In genomic region chr6:144298167-144298671, GRCh38 we compare ENCODE assay signal across 18 cellular contexts. TPM values are rescaled to one million over a fixed set of nuclear protein-coding genes. Genes with fewer than 3 reads are reported as not detected.
DNase-seq lines count a peak whose midpoint lies in the region; ATAC-seq and TF ChIP-seq lines count a peak whose summit lies in the region.
"Had no signal": no experiment of that assay in that cellular context is flagged by ENCODE, and none has a peak within 500 bp of the region (broad histone marks: within the 10 kb centered on the region; RNA-seq: fewer than 3 reads in every experiment).

No MANE protein-coding gene starts in this region.

- H3K27ac Mint-ChIP-seq in Caco-2 (ENCODE audit: unreplicated experiment), result no peak overlapping the region
- no peak overlapping the region for H3K27ac Mint-ChIP-seq in activated CD8-positive, alpha-beta memory T cell treated with anti-CD3 and anti-CD28 coated beads, Interleukin-2, amount 10 ng/mL, durations not matched to agents 7 days and 5 days
- H3K27ac Mint-ChIP-seq: memory B cell had no signal

- no peak for TF ChIP-seq CTCF in Caco-2 (IDR thresholded peaks at IDR 0.05; ENCODE audit: insufficient read depth in 1 of 2, low read depth in 1 of 2, low read length in 1 of 2, severe bottlenecking in 1 of 2, unreplicated experiment in 1 of 2)
- TF ChIP-seq CTCF in left lung (IDR thresholded peaks at IDR 0.05), result no peak
- no peak for TF ChIP-seq CTCF in gastrocnemius medialis (IDR thresholded peaks at IDR 0.05 in 4 of 5, conservative IDR thresholded peaks at IDR 0.05 in 1 of 5)

- POLR2A ChIA-PET in Caco-2 (lab: Charles Lee), result no interaction called here

- no peaks in the 10 kb centered on the region for H3K27me3 Mint-ChIP-seq in Caco-2 (ENCODE audit: insufficient read depth, unreplicated experiment)
- peaks cover 2% of the 10 kb centered on the region for H3K27me3 Mint-ChIP-seq in activated CD8-positive, alpha-beta memory T cell treated with anti-CD3 and anti-CD28 coated beads, Interleukin-2, amount 10 ng/mL, durations not matched to agents 7 days and 5 days

- peaks cover 45% of the 10 kb centered on the region for H3K4me1 Mint-ChIP-seq in Caco-2 (ENCODE audit: low read depth, unreplicated experiment)
- H3K4me1 Mint-ChIP-seq in activated CD8-positive, alpha-beta memory T cell treated with anti-CD3 and anti-CD28 coated beads, Interleukin-2, amount 10 ng/mL, durations not matched to agents 7 days and 5 days, result peaks cover 18% of the 10 kb centered on the region
- H3K4me1 Mint-ChIP-seq: memory B cell had no signal

- no peaks in the 10 kb centered on the region for H3K27me3 ChIP-seq in Caco-2 (replicated peaks; ENCODE audit: control insufficient read depth, insufficient read depth, low read length)
- H3K27me3 ChIP-seq in left lung, result no peaks in the 10 kb centered on the region
- no peaks in the 10 kb centered on the region for H3K27me3 ChIP-seq in gastrocnemius medialis
- H3K27me3 ChIP-seq: foreskin keratinocyte had no signal

- H3K9me3 Mint-ChIP-seq in Caco-2 (ENCODE audit: unreplicated experiment), result peaks cover 12% of the 10 kb centered on the region
- H3K9me3 Mint-ChIP-seq in activated CD8-positive, alpha-beta memory T cell treated with anti-CD3 and anti-CD28 coated beads, Interleukin-2, amount 10 ng/mL, durations not matched to agents 7 days and 5 days (ENCODE audit: low read depth), result peaks cover 7% of the 10 kb centered on the region

- TF ChIP-seq POLR2A in gastrocnemius medialis (IDR thresholded peaks at IDR 0.05), result no peak

- H3K9me3 ChIP-seq in Caco-2 (no peaks in the 10 kb centered on the region), left lung (no peaks in the 10 kb centered on the region), gastrocnemius medialis (no peaks in the 10 kb centered on the region)

- H3K36me3 ChIP-seq in Caco-2 (ENCODE audit: control insufficient read depth, insufficient read depth, low read length), result peaks cover 4% of the 10 kb centered on the region
- peaks cover 0 to 16% of the 10 kb centered on the region in 2 donors for H3K36me3 ChIP-seq in left lung
- peaks cover 0 to 13% of the 10 kb centered on the region in 2 donors for H3K36me3 ChIP-seq in gastrocnemius medialis

- no TSS peak for BruUV-seq in Caco-2 (replicated peaks; lab: Mats Ljungman, UMichigan)

- peak overlapping the region; percentile 13 for H3K4me3 Mint-ChIP-seq in Caco-2 (ENCODE audit: unreplicated experiment)
- H3K4me3 Mint-ChIP-seq in activated CD8-positive, alpha-beta memory T cell treated with anti-CD3 and anti-CD28 coated beads, Interleukin-2, amount 10 ng/mL, durations not matched to agents 7 days and 5 days, result no peak overlapping the region
- H3K4me3 Mint-ChIP-seq: memory B cell had no signal

- CTCF ChIA-PET in Caco-2 (lab: Charles Lee), result no interaction called here
- CTCF ChIA-PET in activated CD8-positive, alpha-beta memory T cell treated with anti-CD3 and anti-CD28 coated beads, Interleukin-2, amount 10 ng/mL, durations not matched to agents 7 days and 5 days (lab: Charles Lee), result interaction anchor here (1.2 kb wide), 1 partner anchor 13 kb away, joined by 4 read pairs; no protein-coding TSS in a partner anchor

- H3K4me3 ChIP-seq in Caco-2 (ENCODE audit: low read depth, low read length), result peak overlapping the region; percentile 10; the same call in 1 of the 2 replicates
- no peak overlapping the region for H3K4me3 ChIP-seq in left lung
- no peak overlapping the region for H3K4me3 ChIP-seq in gastrocnemius medialis

- intact Hi-C loops in Caco-2 (cut with micrococcal nuclease; ENCODE audit: unreplicated experiment), result no loop called here
- intact Hi-C loops in left lung (cut with DNase I), result no loop called here
- intact Hi-C loops in gastrocnemius medialis (cut with DNase I; ENCODE audit: low total_unique reads), result no loop called here

- in situ Hi-C loops in gastrocnemius medialis (cut with MboI; ENCODE audit: low sequenced_read_pairs in 4 of 4), result no loop called here

- DNase-seq in Caco-2 (no peak), OCI-M1 (lab: John Stamatoyannopoulos, UW) (peak; percentile 13), left lung (no peak), gastrocnemius medialis (no peak), medulla oblongata (ENCODE audit: extremely low spot score) (no peak), nucleus accumbens (lab: John Stamatoyannopoulos, UW) (no peak)
- DNase-seq in activated CD8-positive, alpha-beta memory T cell treated with anti-CD3 and anti-CD28 coated beads, Interleukin-2, amount 10 ng/mL, durations not matched to agents 7 days and 5 days, result no peak
- DNase-seq: activated effector memory CD4-positive, alpha-beta T cell treated with anti-CD3 and anti-CD28 coated beads, Interleukin-2, amount 50 U/mL, for 16 hours; amygdala; cerebellar nuclear complex; COR-L47; foreskin keratinocyte; GF-D8; NCI-H2081; NCI-H524 treated with DMSO at 0.1 percent for 48 hours; stimulated activated CD4-positive, alpha-beta T cell treated with anti-CD3 and anti-CD28 coated beads, Interleukin-2, amount 100 ng/mL, for 24 hours had no signal

- H3K27ac ChIP-seq in left lung (peak overlapping the region in 1 of 2 donors; percentile 30), gastrocnemius medialis (peak overlapping the region; percentile 32 to 72 (median 70))
- H3K27ac ChIP-seq: foreskin keratinocyte had no signal

- H3K36me3 Mint-ChIP-seq in Caco-2 (ENCODE audit: insufficient read depth, unreplicated experiment), result peaks cover 58% of the 10 kb centered on the region
- H3K36me3 Mint-ChIP-seq in activated CD8-positive, alpha-beta memory T cell treated with anti-CD3 and anti-CD28 coated beads, Interleukin-2, amount 10 ng/mL, durations not matched to agents 7 days and 5 days, result peaks cover 43% of the 10 kb centered on the region

- peaks cover 71% of the 10 kb centered on the region for H3K4me1 ChIP-seq in Caco-2
- peaks cover 20 to 31% of the 10 kb centered on the region in 2 donors for H3K4me1 ChIP-seq in left lung
- peaks cover 35 to 41% of the 10 kb centered on the region in 2 donors for H3K4me1 ChIP-seq in gastrocnemius medialis

- ATAC-seq in left lung (peak; percentile 60), gastrocnemius medialis (peak in 1 of 2 donors; percentile 35), HG03135 (IDR thresholded peaks at IDR 0.05; ENCODE audit: unreplicated experiment) (no peak)
- ATAC-seq in activated CD8-positive, alpha-beta memory T cell treated with anti-CD3 and anti-CD28 coated beads, Interleukin-2, amount 10 ng/mL, durations not matched to agents 7 days and 5 days, result no peak
- ATAC-seq: foreskin keratinocyte had no signal

RNA-seq across cellular contexts. Expression of gene UTRN, which starts 13.1 kb away (rescaled TPM):
- 216 and 233 TPM in 2 replicates for total RNA-seq in Caco-2 (2022)
- total RNA-seq in left lung, result 100 to 1,000 TPM; 238 to 253 TPM
- total RNA-seq in gastrocnemius medialis, result 10 to 100 TPM; 24.1 to 66.3 (median 40.1) TPM
- 100 to 1,000 TPM; 102 to 195 TPM for total RNA-seq in activated CD8-positive, alpha-beta memory T cell treated with anti-CD3 and anti-CD28 coated beads, Interleukin-2, amount 10 ng/mL, durations not matched to agents 7 days and 5 days
